In genomic region chr1:203661572-203661971, GRCh38 we compare ENCODE assay signal across 14 cellular contexts. TPM values are rescaled to one million over a fixed set of nuclear protein-coding genes. Genes with fewer than 3 reads are reported as not detected.
DNase-seq lines count a peak whose midpoint lies in the region; ATAC-seq and TF ChIP-seq lines count a peak whose summit lies in the region.
"Had no signal": no experiment of that assay in that cellular context is flagged by ENCODE, and none has a peak within 500 bp of the region (broad histone marks: within the 10 kb centered on the region; RNA-seq: fewer than 3 reads in every experiment).

No MANE protein-coding gene starts in this region.

- H3K27ac ChIP-seq in DND-41 (ENCODE audit: low read length): peak overlapping the region; percentile 11; the same call in 1 of the 2 replicates
- H3K27ac ChIP-seq in PC-3 (ENCODE audit: low read length): peak overlapping the region; percentile 95
- H3K27ac ChIP-seq in esophagus muscularis mucosa (replicated peaks in 1 of 4): peak overlapping the region; percentile 81 to 95 (median 91)
- H3K27ac ChIP-seq: prostate gland had no signal

- TF ChIP-seq EP300 in esophagus muscularis mucosa (IDR thresholded peaks at IDR 0.05): no peak

- intact Hi-C loops in PC-3 (cut with micrococcal nuclease): no loop called here
- intact Hi-C loops in esophagus muscularis mucosa (cut with DNase I): no loop called here
- intact Hi-C loops in natural killer cell (cut with micrococcal nuclease): no loop called here
- intact Hi-C loops in activated naive CD4-positive, alpha-beta T cell treated with anti-CD3 and anti-CD28 coated beads for 36 hours (cut with micrococcal nuclease): loop anchor here (5.0 kb wide), 1 partner anchor 41 kb away; no protein-coding TSS in a partner anchor

- H3K9me2 ChIP-seq in PC-3 (replicated peaks; ENCODE audit: low read length): no peaks in the 10 kb centered on the region

- H3K79me2 ChIP-seq in DND-41 (ENCODE audit: insufficient read depth, low read length) (peaks cover 94% of the 10 kb centered on the region), PC-3 (ENCODE audit: low read length) (peaks cover 49% of the 10 kb centered on the region)

- no peaks in the 10 kb centered on the region for H3K27me3 Mint-ChIP-seq in natural killer cell (ENCODE audit: low read depth in 2 of 2)
- no peaks in the 10 kb centered on the region for H3K27me3 Mint-ChIP-seq in type B pancreatic cell
- no peaks in the 10 kb centered on the region for H3K27me3 Mint-ChIP-seq in stimulated activated memory B cell treated with anti-CD40 and anti-IgM and Interleukin-4, amounts not matched to agents 10 μg/mL and 1 μg/mL and 100 μg/mL, for 72 hours
- no peaks in the 10 kb centered on the region for H3K27me3 Mint-ChIP-seq in activated naive CD4-positive, alpha-beta T cell treated with anti-CD3 and anti-CD28 coated beads for 36 hours (ENCODE audit: low read depth)
- H3K27me3 Mint-ChIP-seq: memory B cell had no signal

- H3K4me3 Mint-ChIP-seq in natural killer cell (no peak overlapping the region), type B pancreatic cell (no peak overlapping the region)
- H3K4me3 Mint-ChIP-seq in stimulated activated memory B cell treated with anti-CD40 and anti-IgM and Interleukin-4, amounts not matched to agents 10 μg/mL and 1 μg/mL and 100 μg/mL, for 72 hours: no peak overlapping the region
- no peak overlapping the region for H3K4me3 Mint-ChIP-seq in activated naive CD4-positive, alpha-beta T cell treated with anti-CD3 and anti-CD28 coated beads for 36 hours
- H3K4me3 Mint-ChIP-seq: memory B cell had no signal

- TF ChIP-seq CTCF in DND-41 (IDR thresholded peaks at IDR 0.05; ENCODE audit: borderline replicate concordance, extremely low read depth, low read length, poor library complexity, severe bottlenecking) (no peak), PC-3 (conservative IDR thresholded peaks at IDR 0.05; ENCODE audit: low read depth, low read length) (no peak), esophagus muscularis mucosa (IDR thresholded peaks at IDR 0.05) (no peak), natural killer cell (IDR thresholded peaks at IDR 0.05) (no peak), type B pancreatic cell (conservative IDR thresholded peaks at IDR 0.05) (no peak)

- WGBS in esophagus muscularis mucosa: 39% methylated on average over 2 of the region's 2 CpGs

- no TSS peak for BruUV-seq in PC-3 (replicated peaks; lab: Mats Ljungman, UMichigan)

- peaks cover 11% of the 10 kb centered on the region for H3F3A ChIP-seq in PC-3 (ENCODE audit: low read length, unreplicated experiment)

- no peak overlapping the region for H3K4me3 ChIP-seq in DND-41 (ENCODE audit: low read depth in 1 of 2, low read length in 2 of 2)
- no peak overlapping the region for H3K4me3 ChIP-seq in PC-3 (ENCODE audit: low read length)
- H3K4me3 ChIP-seq in esophagus muscularis mucosa: no peak overlapping the region
- H3K4me3 ChIP-seq: prostate gland had no signal

- H3K9ac ChIP-seq in DND-41 (ENCODE audit: low read depth, low read length): no peak overlapping the region
- no peak overlapping the region for H3K9ac ChIP-seq in PC-3 (ENCODE audit: low read length)

- peaks cover 9% of the 10 kb centered on the region for H3K4me1 ChIP-seq in DND-41 (ENCODE audit: insufficient read depth, low read length)
- H3K4me1 ChIP-seq in PC-3 (ENCODE audit: insufficient read depth, low read length): peaks cover 44% of the 10 kb centered on the region
- H3K4me1 ChIP-seq in esophagus muscularis mucosa: peaks cover 83 to 100% (median 95%) of the 10 kb centered on the region in 4 donors
- H3K4me1 ChIP-seq: prostate gland had no signal

- H3K4me2 ChIP-seq in DND-41 (ENCODE audit: insufficient read depth, low read length) (no peak overlapping the region), PC-3 (ENCODE audit: low read length) (peak overlapping the region; percentile 0; the same call in 1 of the 2 replicates)

- peaks cover 69 to 74% of the 10 kb centered on the region in 2 donors for H3K4me1 Mint-ChIP-seq in natural killer cell
- H3K4me1 Mint-ChIP-seq in type B pancreatic cell (ENCODE audit: unreplicated experiment): peaks cover 28% of the 10 kb centered on the region
- H3K4me1 Mint-ChIP-seq in stimulated activated memory B cell treated with anti-CD40 and anti-IgM and Interleukin-4, amounts not matched to agents 10 μg/mL and 1 μg/mL and 100 μg/mL, for 72 hours: peaks cover 19% of the 10 kb centered on the region
- H3K4me1 Mint-ChIP-seq in activated naive CD4-positive, alpha-beta T cell treated with anti-CD3 and anti-CD28 coated beads for 36 hours (ENCODE audit: low read depth): peaks cover 37% of the 10 kb centered on the region

- H3K27me3 ChIP-seq in DND-41 (ENCODE audit: insufficient read depth, low read length, poor library complexity) (no peaks in the 10 kb centered on the region), PC-3 (ENCODE audit: low read length) (no peaks in the 10 kb centered on the region), esophagus muscularis mucosa (no peaks in the 10 kb centered on the region)

- CTCF ChIA-PET in PC-3 (lab: Charles Lee): no interaction called here
- CTCF ChIA-PET in activated naive CD4-positive, alpha-beta T cell treated with anti-CD3 and anti-CD28 coated beads for 36 hours (lab: Charles Lee): interaction anchor here (1.1 to 1.9 kb wide), 2 partner anchors 10 to 35 kb away, joined by 3 to 5 read pairs; partner anchors contain the start of gene ATP2B4

- no peak for ATAC-seq in DND-41 (ENCODE audit: insufficient read depth, low read depth)
- no peak; the same call in 1 of the 2 replicates for ATAC-seq in PC-3
- ATAC-seq in natural killer cell: no peak
- no peak for ATAC-seq in stimulated activated memory B cell treated with anti-CD40 and anti-IgM and Interleukin-4, amounts not matched to agents 10 μg/mL and 1 μg/mL and 100 μg/mL, for 72 hours

- H4K20me1 ChIP-seq in DND-41 (ENCODE audit: insufficient read depth, low read length) (peaks cover 40% of the 10 kb centered on the region), PC-3 (ENCODE audit: low read length) (no peaks in the 10 kb centered on the region)

- DNase-seq in DND-41 (no peak), PC-3 (peak; percentile 75), esophagus muscularis mucosa (ENCODE audit: extremely low spot score) (no peak), natural killer cell (no peak), type B pancreatic cell (ENCODE audit: extremely low spot score, unreplicated experiment) (no peak), NCI-H1092 (lab: John Stamatoyannopoulos, UW) (no peak)
- DNase-seq in activated naive CD4-positive, alpha-beta T cell treated with anti-CD3 and anti-CD28 coated beads for 36 hours: no peak
- DNase-seq: glutamatergic neuron, NCI-H2171, OCI-M1, substantia nigra had no signal

- POLR2A ChIA-PET in PC-3 (lab: Charles Lee; ENCODE audit: unreplicated experiment): interaction anchor here (0.6 kb wide), 1 partner anchor 56 kb away, joined by 3 read pairs; no protein-coding TSS in a partner anchor

- no peaks in the 10 kb centered on the region for H3K9me3 Mint-ChIP-seq in natural killer cell
- no peaks in the 10 kb centered on the region for H3K9me3 Mint-ChIP-seq in type B pancreatic cell
- no peaks in the 10 kb centered on the region for H3K9me3 Mint-ChIP-seq in stimulated activated memory B cell treated with anti-CD40 and anti-IgM and Interleukin-4, amounts not matched to agents 10 μg/mL and 1 μg/mL and 100 μg/mL, for 72 hours
- no peaks in the 10 kb centered on the region for H3K9me3 Mint-ChIP-seq in activated naive CD4-positive, alpha-beta T cell treated with anti-CD3 and anti-CD28 coated beads for 36 hours
- H3K9me3 Mint-ChIP-seq: memory B cell had no signal

- H2AFZ ChIP-seq in DND-41 (ENCODE audit: low read depth, low read length) (no peak overlapping the region), PC-3 (ENCODE audit: low read length) (no peak overlapping the region)

- H3K36me3 Mint-ChIP-seq in natural killer cell: no peaks in the 10 kb centered on the region
- peaks cover 14% of the 10 kb centered on the region for H3K36me3 Mint-ChIP-seq in type B pancreatic cell
- H3K36me3 Mint-ChIP-seq in stimulated activated memory B cell treated with anti-CD40 and anti-IgM and Interleukin-4, amounts not matched to agents 10 μg/mL and 1 μg/mL and 100 μg/mL, for 72 hours: peaks cover 9% of the 10 kb centered on the region
- H3K36me3 Mint-ChIP-seq in activated naive CD4-positive, alpha-beta T cell treated with anti-CD3 and anti-CD28 coated beads for 36 hours (ENCODE audit: low read depth): no peaks in the 10 kb centered on the region

- H3K9me3 ChIP-seq in DND-41 (ENCODE audit: insufficient read depth, low read length, severe bottlenecking): no peaks in the 10 kb centered on the region
- no peaks in the 10 kb centered on the region for H3K9me3 ChIP-seq in PC-3 (ENCODE audit: low read length)
- no peaks in the 10 kb centered on the region for H3K9me3 ChIP-seq in esophagus muscularis mucosa
- H3K9me3 ChIP-seq: prostate gland had no signal

- H3K36me3 ChIP-seq in DND-41 (ENCODE audit: insufficient read depth, low read length) (peaks cover 28% of the 10 kb centered on the region), PC-3 (ENCODE audit: low read depth, low read length) (no peaks in the 10 kb centered on the region), esophagus muscularis mucosa (peaks cover 0 to 10% (median 0%) of the 10 kb centered on the region in 4 donors)
- H3K36me3 ChIP-seq: prostate gland had no signal

- no peak for TF ChIP-seq POLR2A in esophagus muscularis mucosa (IDR thresholded peaks at IDR 0.05; ENCODE audit: low read depth)

- H3K27ac Mint-ChIP-seq in natural killer cell (peak overlapping the region; percentile 89 to 93), type B pancreatic cell (no peak overlapping the region)
- no peak overlapping the region for H3K27ac Mint-ChIP-seq in stimulated activated memory B cell treated with anti-CD40 and anti-IgM and Interleukin-4, amounts not matched to agents 10 μg/mL and 1 μg/mL and 100 μg/mL, for 72 hours
- no peak overlapping the region for H3K27ac Mint-ChIP-seq in activated naive CD4-positive, alpha-beta T cell treated with anti-CD3 and anti-CD28 coated beads for 36 hours
- H3K27ac Mint-ChIP-seq: memory B cell had no signal

RNA-seq across cellular contexts. Expression of gene ATP2B4, which starts 34.9 kb away (rescaled TPM):
- total RNA-seq in PC-3 (2014; rRNA removed): 32.7 and 49.5 TPM in 2 replicates
- total RNA-seq in esophagus muscularis mucosa: 100 to 1,000 TPM; 177 to 395 (median 260) TPM
- 100 to 1,000 TPM; 175 to 235 (median 196) TPM for total RNA-seq in natural killer cell
- 89.6 and 91.6 TPM in 2 replicates for total RNA-seq in type B pancreatic cell (ENCODE audit: low replicate concordance)
- total RNA-seq in activated naive CD4-positive, alpha-beta T cell treated with anti-CD3 and anti-CD28 coated beads for 36 hours: 10 to 100 TPM; 17.7 to 19.6 TPM

Comparison
In these comparisons a context has a peak if more than half of its experiments do, and no peak if none do; other contexts are left out.
1. H3K27ac ChIP-seq: peak in every context shown above with its lines; median percentile 95 in PC-3; 91 in esophagus muscularis mucosa; 11 in DND-41.
2. H3K27ac Mint-ChIP-seq: peak in natural killer cell (2 of 2); none in type B pancreatic cell (single experiment), stimulated activated memory B cell treated with anti-CD40 and anti-IgM and Interleukin-4, amounts not matched to agents 10 μg/mL and 1 μg/mL and 100 μg/mL, for 72 hours (single experiment) and activated naive CD4-positive, alpha-beta T cell treated with anti-CD3 and anti-CD28 coated beads for 36 hours (single experiment).